ENCODE assay signal across 13 cellular contexts in genomic region chr19:6226444-6227155, GRCh38.
"Had no signal": no experiment of that assay in that cellular context is flagged by ENCODE, and none has a peak within 500 bp of the region (broad histone marks: within the 10 kb centered on the region; RNA-seq: fewer than 3 reads in every experiment).

No MANE protein-coding gene starts in this region.

- H3K27ac ChIP-seq: ascending aorta, pancreas, uterus had no signal

- H3K4me3 Mint-ChIP-seq: activated CD8-positive, alpha-beta T cell treated with anti-CD3 and anti-CD28 coated beads for 36 hours; activated T-cell treated with anti-CD3 and anti-CD28 coated beads, Interleukin-2, amount 50 U/mL, for 72 hours; dendritic cell treated with granulocyte-macrophage colony-stimulating factor and Interleukin-4, amounts not matched to agents 40 ng/mL and 50 ng/mL, for 4 days; neural crest cell had no signal

- H3K9me3 Mint-ChIP-seq: activated CD8-positive, alpha-beta T cell treated with anti-CD3 and anti-CD28 coated beads for 36 hours; activated T-cell treated with anti-CD3 and anti-CD28 coated beads, Interleukin-2, amount 50 U/mL, for 72 hours; dendritic cell treated with granulocyte-macrophage colony-stimulating factor and Interleukin-4, amounts not matched to agents 40 ng/mL and 50 ng/mL, for 4 days; neural crest cell had no signal

- H3K9me3 ChIP-seq: ascending aorta, pancreas, uterus had no signal

- H3K27me3 ChIP-seq: ascending aorta, pancreas, uterus had no signal

- DNase-seq: activated CD4-positive, CD25-positive, alpha-beta regulatory T cell treated with anti-CD3 and anti-CD28 coated beads, Interleukin-2, amount 50 U/mL, for 72 hours; activated CD8-positive, alpha-beta memory T cell treated with anti-CD3 and anti-CD28 coated beads, Interleukin-2, amount 50 U/mL, for 4 hours; activated CD8-positive, alpha-beta T cell treated with anti-CD3 and anti-CD28 coated beads for 36 hours; activated gamma-delta T cell treated with Interleukin-2 at 50 U/mL for 16 hours; activated T-cell treated with anti-CD3 and anti-CD28 coated beads, Interleukin-2, amount 50 U/mL, for 72 hours; central memory CD4-positive, alpha-beta T cell; left colon; stimulated activated CD4-positive, alpha-beta T cell treated with anti-CD3 and anti-CD28 coated beads, Interleukin-4, amount 100 ng/mL, for 4 hours; uterus had no signal

- H3K36me3 ChIP-seq: uterus had no signal

- H3K4me3 ChIP-seq: ascending aorta, pancreas, uterus had no signal

- H3K4me1 ChIP-seq: ascending aorta, uterus had no signal

- H3K27me3 Mint-ChIP-seq: activated CD8-positive, alpha-beta T cell treated with anti-CD3 and anti-CD28 coated beads for 36 hours; dendritic cell treated with granulocyte-macrophage colony-stimulating factor and Interleukin-4, amounts not matched to agents 40 ng/mL and 50 ng/mL, for 4 days had no signal

- H3K27ac Mint-ChIP-seq: activated CD8-positive, alpha-beta T cell treated with anti-CD3 and anti-CD28 coated beads for 36 hours; activated T-cell treated with anti-CD3 and anti-CD28 coated beads, Interleukin-2, amount 50 U/mL, for 72 hours; dendritic cell treated with granulocyte-macrophage colony-stimulating factor and Interleukin-4, amounts not matched to agents 40 ng/mL and 50 ng/mL, for 4 days had no signal

- ATAC-seq: activated CD8-positive, alpha-beta T cell treated with anti-CD3 and anti-CD28 coated beads for 36 hours; activated T-cell treated with anti-CD3 and anti-CD28 coated beads, Interleukin-2, amount 50 U/mL, for 72 hours; left colon; pancreas had no signal
